ENCODE assay signal across 1 cellular context in genomic region chr5:61048534-61048933, GRCh38.
TF ChIP-seq lines count a peak whose summit lies in the region.

No MANE protein-coding gene starts in this region.

TF ChIP-seq in IMR-90, 13 proteins besides CTCF, POLR2A, EP300 and RAD21 (continued from another document):
- no peak for TF ChIP-seq USF2 (IDR thresholded peaks at IDR 0.05; ENCODE audit: low read depth, low read length)
- no peak for TF ChIP-seq CHD1 (IDR thresholded peaks at IDR 0.05; ENCODE audit: low read depth, low read length)
